In the genomic region with DNA sequence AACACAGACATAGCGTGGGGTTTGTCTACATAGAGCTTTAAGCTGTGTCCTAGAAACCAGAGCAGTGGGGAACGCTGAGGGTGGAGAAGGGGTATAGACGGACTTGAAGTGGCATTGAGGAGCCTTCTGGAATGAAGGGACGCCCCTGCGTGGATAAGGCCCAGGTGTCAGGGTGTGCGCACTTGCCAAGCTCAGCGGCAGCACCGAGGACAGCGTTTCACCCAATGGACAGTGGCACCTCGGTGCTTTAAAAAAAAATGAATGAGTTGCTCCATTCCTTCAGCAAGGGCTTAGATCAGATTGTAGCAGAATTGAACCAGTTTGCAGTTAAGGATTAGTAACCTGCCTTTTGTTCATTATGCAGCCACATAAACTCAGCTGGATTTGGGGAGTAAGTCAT, we compare ENCODE assay signal across 21 cellular contexts. TPM values are rescaled to one million over a fixed set of nuclear protein-coding genes. Genes with fewer than 3 reads are reported as not detected.
A peak's percentile ranks its signal among the peaks of the same experiment; 100 is the strongest.
DNase-seq lines count a peak whose midpoint lies in the region; ATAC-seq, FAIRE-seq and TF ChIP-seq lines count a peak whose summit lies in the region.
"Had no signal": no experiment of that assay in that cellular context is flagged by ENCODE, and none has a peak within 500 bp of the region (broad histone marks: within the 10 kb centered on the region; RNA-seq: fewer than 3 reads in every experiment).

No MANE protein-coding gene starts in this region.

- peak overlapping the region in 10 of 11 experiments; percentile 7 to 84 (median 73); a peak in 15 of 22 replicates for H3K4me2 ChIP-seq in BLaER1 treated with 17β-estradiol and CSF1 and Interleukin-3, amounts not matched to agents 10 nM and 100 nM
- no peak overlapping the region for H3K4me2 ChIP-seq in H9 (ENCODE audit: insufficient read depth, insufficient read length, low read length)
- H3K4me2 ChIP-seq: PC-9 had no signal

- no peaks in the 10 kb centered on the region for H3K79me1 ChIP-seq in H9 (ENCODE audit: insufficient read depth, low read depth, low read length, poor library complexity, severe bottlenecking)

- H3K27me3 Mint-ChIP-seq in H9 (ENCODE audit: low read depth) (no peaks in the 10 kb centered on the region), WTC11 (ENCODE audit: low read depth) (no peaks in the 10 kb centered on the region; the same call in 1 of the 2 replicates)
- H3K27me3 Mint-ChIP-seq in activated T-helper 2 cell treated with anti-CD3 and anti-CD28 coated beads, Interferon-gamma antibody, Interleukin-2, Interleukin-4, amounts not matched to agents 10 μg/mL and 5 μg/mL and 100 μg/mL, durations not matched to agents 14 hours and 24 hours and 36 hours (ENCODE audit: low read depth), result no peaks in the 10 kb centered on the region
- H3K27me3 Mint-ChIP-seq in activated CD4-positive, alpha-beta T cell treated with anti-CD3 and anti-CD28 coated beads, Interleukin-2, amount 10 ng/mL, durations not matched to agents 7 days and 5 days, result no peaks in the 10 kb centered on the region
- H3K27me3 Mint-ChIP-seq: IgD-negative memory B cell had no signal

- no peak overlapping the region for H2BK20ac ChIP-seq in H9 (ENCODE audit: low read depth, low read length, poor library complexity, severe bottlenecking)

- H3K23ac ChIP-seq in H9 (ENCODE audit: insufficient read length, low read depth, low read length), result no peak overlapping the region

- no peak overlapping the region for H2BK12ac ChIP-seq in H9 (ENCODE audit: insufficient read length, low read depth, low read length)

- no peak overlapping the region for H4K5ac ChIP-seq in H9 (ENCODE audit: insufficient read length, low read depth, low read length)

- no peak overlapping the region for H2BK5ac ChIP-seq in H9 (ENCODE audit: insufficient read length, low read length)

- no peak overlapping the region for H3T11ph ChIP-seq in H9 (ENCODE audit: low read length)

- intact Hi-C loops in dorsolateral prefrontal cortex (cut with DNase I) (no loop called here), pancreas (cut with DNase I) (no loop called here)
- intact Hi-C loops in activated T-helper 2 cell treated with anti-CD3 and anti-CD28 coated beads, Interferon-gamma antibody, Interleukin-2, Interleukin-4, amounts not matched to agents 10 μg/mL and 5 μg/mL and 100 μg/mL, durations not matched to agents 14 hours and 24 hours and 36 hours (cut with micrococcal nuclease), result no loop called here

- CTCF ChIA-PET in WTC11 (lab: Charles Lee), result interaction anchor here (1.2 to 2.7 kb wide), 4 partner anchors 19 to 678 kb away, joined by 3 to 7 read pairs (median 5); no protein-coding TSS in a partner anchor
- CTCF ChIA-PET in activated CD4-positive, alpha-beta T cell treated with anti-CD3 and anti-CD28 coated beads, Interleukin-2, amount 10 ng/mL, durations not matched to agents 7 days and 5 days (lab: Charles Lee), result interaction anchor here (0.6 kb wide), 1 partner anchor 25 kb away, joined by 3 read pairs; no protein-coding TSS in a partner anchor

- H3K4me3 ChIP-seq in BLaER1 treated with 17β-estradiol and CSF1 and Interleukin-3, amounts not matched to agents 10 nM and 100 nM, result no peak overlapping the region
- H3K4me3 ChIP-seq in dorsolateral prefrontal cortex (no peak overlapping the region), pancreas (no peak overlapping the region)
- H3K4me3 ChIP-seq: HAP-1, PC-9 had no signal

- H3K4me3 Mint-ChIP-seq in H9, result peak overlapping the region in 1 of 2 experiments; percentile 32; a peak in 1 of 5 replicates
- H3K4me3 Mint-ChIP-seq in WTC11, result no peak overlapping the region
- no peak overlapping the region for H3K4me3 Mint-ChIP-seq in activated T-helper 2 cell treated with anti-CD3 and anti-CD28 coated beads, Interferon-gamma antibody, Interleukin-2, Interleukin-4, amounts not matched to agents 10 μg/mL and 5 μg/mL and 100 μg/mL, durations not matched to agents 14 hours and 24 hours and 36 hours (ENCODE audit: low read depth)
- no peak overlapping the region for H3K4me3 Mint-ChIP-seq in activated CD4-positive, alpha-beta T cell treated with anti-CD3 and anti-CD28 coated beads, Interleukin-2, amount 10 ng/mL, durations not matched to agents 7 days and 5 days

- H3K27ac Mint-ChIP-seq in H9 (peak overlapping the region; percentile 40 to 94 (median 82); a peak in 5 of 7 replicates), WTC11 (peak overlapping the region; percentile 86; the same call in 1 of the 2 replicates)
- H3K27ac Mint-ChIP-seq in activated T-helper 2 cell treated with anti-CD3 and anti-CD28 coated beads, Interferon-gamma antibody, Interleukin-2, Interleukin-4, amounts not matched to agents 10 μg/mL and 5 μg/mL and 100 μg/mL, durations not matched to agents 14 hours and 24 hours and 36 hours, result no peak overlapping the region
- no peak overlapping the region for H3K27ac Mint-ChIP-seq in activated CD4-positive, alpha-beta T cell treated with anti-CD3 and anti-CD28 coated beads, Interleukin-2, amount 10 ng/mL, durations not matched to agents 7 days and 5 days
- H3K27ac Mint-ChIP-seq: IgD-negative memory B cell had no signal

- no peaks in the 10 kb centered on the region for H3K79me2 ChIP-seq in H9 (ENCODE audit: insufficient read depth, low read length)

- no CpG with 5 or more reads among the region's 10 CpGs for WGBS in H9 (ENCODE audit: extremely low coverage, insufficient read length, low lambda C conversion rate)
- 89 to 92% methylated on average over 10 of the region's 10 CpGs for WGBS in pancreas, 2 donors

- H3K9me3 ChIP-seq in BLaER1 treated with 17β-estradiol and CSF1 and Interleukin-3, amounts not matched to agents 10 nM and 100 nM (replicated peaks in 1 of 11), result peaks cover 0 to 18% (median 15%) of the 10 kb centered on the region in 11 experiments; a peak in 19 of 22 replicates
- no peaks in the 10 kb centered on the region for H3K9me3 ChIP-seq in H9 (ENCODE audit: control insufficient read depth, low read depth, low read length)
- no peaks in the 10 kb centered on the region for H3K9me3 ChIP-seq in pancreas
- H3K9me3 ChIP-seq: HAP-1 had no signal

- POLR2A ChIA-PET in WTC11 (lab: Charles Lee), result interaction anchor here (0.7 kb wide), 1 partner anchor 17 kb away, joined by 3 read pairs; no protein-coding TSS in a partner anchor
- POLR2A ChIA-PET in activated CD4-positive, alpha-beta T cell treated with anti-CD3 and anti-CD28 coated beads, Interleukin-2, amount 10 ng/mL, durations not matched to agents 7 days and 5 days (lab: Charles Lee), result no interaction called here

- H3K27ac ChIP-seq in BLaER1 treated with 17β-estradiol and CSF1 and Interleukin-3, amounts not matched to agents 10 nM and 100 nM, result peak overlapping the region in 4 of 11 experiments; percentile 22 to 62 (median 38); a peak in 4 of 22 replicates
- no peak overlapping the region for H3K27ac ChIP-seq in H9 (ENCODE audit: insufficient read length, low read depth, low read length)
- peak overlapping the region in 44 of 59 donors; percentile 6 to 83 (median 62) for H3K27ac ChIP-seq in dorsolateral prefrontal cortex
- no peak overlapping the region for H3K27ac ChIP-seq in pancreas
- H3K27ac ChIP-seq: PC-9 had no signal

- no peak overlapping the region for H4K91ac ChIP-seq in H9 (ENCODE audit: insufficient read length, low read depth, low read length)

- H2AFZ ChIP-seq in H9 (ENCODE audit: low read length), result no peak overlapping the region
- H2AFZ ChIP-seq: PC-9 had no signal

- peaks cover 0 to 70% (median 26%) of the 10 kb centered on the region in 11 experiments; a peak in 14 of 22 replicates for H4K20me1 ChIP-seq in BLaER1 treated with 17β-estradiol and CSF1 and Interleukin-3, amounts not matched to agents 10 nM and 100 nM
- H4K20me1 ChIP-seq in H9 (ENCODE audit: control insufficient read depth, insufficient read depth, insufficient read length), result no peaks in the 10 kb centered on the region

- peaks cover 59 to 94% (median 81%) of the 10 kb centered on the region in 11 experiments for H3K36me3 ChIP-seq in BLaER1 treated with 17β-estradiol and CSF1 and Interleukin-3, amounts not matched to agents 10 nM and 100 nM
- peaks cover 5 to 46% (median 6%) of the 10 kb centered on the region in 3 donors for H3K36me3 ChIP-seq in pancreas

- H3K4ac ChIP-seq in H9 (ENCODE audit: low read depth, low read length), result no peak overlapping the region

- H3K9me3 Mint-ChIP-seq in H9 (0 out of 5 replicates have a peak, but pooled peaks cover 0 to 4% of the 10 kb centered on the region in 2 experiments), WTC11 (peaks cover 5% of the 10 kb centered on the region)
- no peaks in the 10 kb centered on the region for H3K9me3 Mint-ChIP-seq in activated T-helper 2 cell treated with anti-CD3 and anti-CD28 coated beads, Interferon-gamma antibody, Interleukin-2, Interleukin-4, amounts not matched to agents 10 μg/mL and 5 μg/mL and 100 μg/mL, durations not matched to agents 14 hours and 24 hours and 36 hours
- no peaks in the 10 kb centered on the region for H3K9me3 Mint-ChIP-seq in activated CD4-positive, alpha-beta T cell treated with anti-CD3 and anti-CD28 coated beads, Interleukin-2, amount 10 ng/mL, durations not matched to agents 7 days and 5 days
- H3K9me3 Mint-ChIP-seq: IgD-negative memory B cell had no signal

- no peak for TF ChIP-seq CTCF in H9 (conservative IDR thresholded peaks at IDR 0.05)
- TF ChIP-seq CTCF in WTC11 (IDR thresholded peaks at IDR 0.05), result no peak
- TF ChIP-seq CTCF in dorsolateral prefrontal cortex (IDR thresholded peaks at IDR 0.05 in 54 of 56, conservative IDR thresholded peaks at IDR 0.05 in 2 of 56; ENCODE audit: low read depth in 1 of 56, partially characterized antibody in 56 of 56), result no peak
- no peak for TF ChIP-seq CTCF in pancreas (IDR thresholded peaks at IDR 0.05)

- H3K14ac ChIP-seq in H9 (ENCODE audit: insufficient read depth, low read length), result no peak overlapping the region

- H3K36me3 Mint-ChIP-seq in H9 (ENCODE audit: insufficient read depth in 1 of 3, low read depth in 3 of 3) (peaks cover 41 to 75% (median 55%) of the 10 kb centered on the region in 3 experiments), WTC11 (peaks cover 60% of the 10 kb centered on the region)
- peaks cover 52% of the 10 kb centered on the region for H3K36me3 Mint-ChIP-seq in activated T-helper 2 cell treated with anti-CD3 and anti-CD28 coated beads, Interferon-gamma antibody, Interleukin-2, Interleukin-4, amounts not matched to agents 10 μg/mL and 5 μg/mL and 100 μg/mL, durations not matched to agents 14 hours and 24 hours and 36 hours (ENCODE audit: low read depth)
- peaks cover 44% of the 10 kb centered on the region for H3K36me3 Mint-ChIP-seq in activated CD4-positive, alpha-beta T cell treated with anti-CD3 and anti-CD28 coated beads, Interleukin-2, amount 10 ng/mL, durations not matched to agents 7 days and 5 days (ENCODE audit: low read depth)

- no peak overlapping the region for H3K56ac ChIP-seq in H9 (ENCODE audit: insufficient read length, low read depth, low read length)

- H2BK120ac ChIP-seq in H9 (ENCODE audit: low read depth, low read length, poor library complexity, severe bottlenecking), result no peak overlapping the region

- DNase-seq in H9, result no peak
- DNase-seq in WTC11 (ENCODE audit: low spot score), result no peak
- DNase-seq in dorsolateral prefrontal cortex, result no peak
- no peak for DNase-seq in pancreas
- no peak for DNase-seq in activated T-helper 2 cell treated with anti-CD3 and anti-CD28 coated beads, Interferon-gamma antibody, Interleukin-2, Interleukin-4, amounts not matched to agents 10 μg/mL and 5 μg/mL and 100 μg/mL, durations not matched to agents 14 hours and 24 hours and 36 hours (ENCODE audit: low spot score)
- no peak for DNase-seq in activated CD4-positive, alpha-beta T cell treated with anti-CD3 and anti-CD28 coated beads, Interleukin-2, amount 10 ng/mL, durations not matched to agents 7 days and 5 days
- DNase-seq: DMS153; DND-41; Karpas-422; NCI-H1436; NCI-H187; NCI-H2171 treated with DMSO at 0.1 percent for 48 hours; NCI-H524; NCI-H748 treated with DMSO at 0.1 percent for 48 hours; NK-92 treated with Interleukin-12 subunit alpha and Interleukin-12 subunit beta, amount 100 ng/mL, for 24 hours; PC-9; RPMI8226 had no signal

- H3K9ac ChIP-seq in BLaER1 treated with 17β-estradiol and CSF1 and Interleukin-3, amounts not matched to agents 10 nM and 100 nM, result 0 out of 22 replicates have a peak overlapping the region, but pooled peaks of 1 of the 11 experiments have one; percentile 34
- H3K9ac ChIP-seq in H9 (ENCODE audit: extremely low read depth, insufficient read length, low read length), result no peak overlapping the region

- no peak for ATAC-seq in WTC11
- no peak for ATAC-seq in pancreas
- ATAC-seq in GM18861 (IDR thresholded peaks at IDR 0.05; ENCODE audit: unreplicated experiment), result no peak

- peaks cover 18 to 30% of the 10 kb centered on the region in 2 experiments for H3K4me1 Mint-ChIP-seq in H9
- H3K4me1 Mint-ChIP-seq in WTC11, result peaks cover 38% of the 10 kb centered on the region
- H3K4me1 Mint-ChIP-seq in activated T-helper 2 cell treated with anti-CD3 and anti-CD28 coated beads, Interferon-gamma antibody, Interleukin-2, Interleukin-4, amounts not matched to agents 10 μg/mL and 5 μg/mL and 100 μg/mL, durations not matched to agents 14 hours and 24 hours and 36 hours (ENCODE audit: low read depth), result no peaks in the 10 kb centered on the region
- no peaks in the 10 kb centered on the region for H3K4me1 Mint-ChIP-seq in activated CD4-positive, alpha-beta T cell treated with anti-CD3 and anti-CD28 coated beads, Interleukin-2, amount 10 ng/mL, durations not matched to agents 7 days and 5 days

- H3K23me2 ChIP-seq in H9 (ENCODE audit: insufficient read length, low read depth, low read length, poor library complexity, severe bottlenecking), result no peaks in the 10 kb centered on the region

- no peaks in the 10 kb centered on the region for H3K27me3 ChIP-seq in BLaER1 treated with 17β-estradiol and CSF1 and Interleukin-3, amounts not matched to agents 10 nM and 100 nM
- H3K27me3 ChIP-seq in H9 (ENCODE audit: insufficient read depth, low read length) (no peaks in the 10 kb centered on the region), dorsolateral prefrontal cortex (no peaks in the 10 kb centered on the region), pancreas (no peaks in the 10 kb centered on the region)

- H2BK15ac ChIP-seq in H9 (ENCODE audit: low read depth, low read length), result no peak overlapping the region

- H3K4me1 ChIP-seq in BLaER1 treated with 17β-estradiol and CSF1 and Interleukin-3, amounts not matched to agents 10 nM and 100 nM, result peaks cover 15 to 65% (median 58%) of the 10 kb centered on the region in 10 experiments
- no peaks in the 10 kb centered on the region for H3K4me1 ChIP-seq in H9 (ENCODE audit: insufficient read depth, low read length)
- H3K4me1 ChIP-seq in pancreas, result no peaks in the 10 kb centered on the region
- H3K4me1 ChIP-seq: HAP-1 had no signal

- no peak overlapping the region for H2AK5ac ChIP-seq in H9 (ENCODE audit: insufficient read length, low read length)

- FAIRE-seq in pancreas (lab: Jason Lieb, UNC), result no peak

- H3K18ac ChIP-seq in H9 (ENCODE audit: insufficient read length, low read depth, low read length), result no peak overlapping the region

- H4K8ac ChIP-seq in H9 (replicated peaks; ENCODE audit: insufficient read length, low read depth, low read length), result no peak overlapping the region

RNA-seq across cellular contexts. Expression of gene MMP17, which starts 33.6 kb away (rescaled TPM):
- total RNA-seq in H9 (2021) (14.8 and 16.0 TPM in 2 replicates), WTC11 (2021) (58.8 to 67.1 TPM (median 62.1 TPM) in 3 replicates), dorsolateral prefrontal cortex (100 to 1,000 TPM in 2 of 120 experiments, 10 to 100 TPM in 118; 25.5 to 119 (median 63.2) TPM), pancreas (1 to 10 TPM in 5 of 6 donors, under 1 TPM in 1; 0.58 to 2.9 (median 2.0) TPM)
- polyA plus RNA-seq in pancreas, result 10 to 100 TPM; 15.0 to 21.5 TPM
- total RNA-seq in activated T-helper 2 cell treated with anti-CD3 and anti-CD28 coated beads, Interferon-gamma antibody, Interleukin-2, Interleukin-4, amounts not matched to agents 10 μg/mL and 5 μg/mL and 100 μg/mL, durations not matched to agents 14 hours and 24 hours and 36 hours, result 0.25 and 0.62 TPM in 2 replicates
- under 1 TPM in 1 of 2 experiments, not detected in 1; 0.10 TPM for total RNA-seq in activated CD4-positive, alpha-beta T cell treated with anti-CD3 and anti-CD28 coated beads, Interleukin-2, amount 10 ng/mL, durations not matched to agents 7 days and 5 days

Comparison
In these comparisons a context has a peak if more than half of its experiments do, and no peak if none do; other contexts are left out.
1. H3K27ac ChIP-seq: peak in dorsolateral prefrontal cortex (44 of 59); none in H9 (single experiment) and pancreas (0 of 4).
2. H3K27ac Mint-ChIP-seq: peak in H9 (3 of 3) and WTC11 (single experiment); none in activated T-helper 2 cell treated with anti-CD3 and anti-CD28 coated beads, Interferon-gamma antibody, Interleukin-2, Interleukin-4, amounts not matched to agents 10 μg/mL and 5 μg/mL and 100 μg/mL, durations not matched to agents 14 hours and 24 hours and 36 hours (single experiment) and activated CD4-positive, alpha-beta T cell treated with anti-CD3 and anti-CD28 coated beads, Interleukin-2, amount 10 ng/mL, durations not matched to agents 7 days and 5 days (single experiment).